ENCODE assay signal across 8 cellular contexts in the genomic region with DNA sequence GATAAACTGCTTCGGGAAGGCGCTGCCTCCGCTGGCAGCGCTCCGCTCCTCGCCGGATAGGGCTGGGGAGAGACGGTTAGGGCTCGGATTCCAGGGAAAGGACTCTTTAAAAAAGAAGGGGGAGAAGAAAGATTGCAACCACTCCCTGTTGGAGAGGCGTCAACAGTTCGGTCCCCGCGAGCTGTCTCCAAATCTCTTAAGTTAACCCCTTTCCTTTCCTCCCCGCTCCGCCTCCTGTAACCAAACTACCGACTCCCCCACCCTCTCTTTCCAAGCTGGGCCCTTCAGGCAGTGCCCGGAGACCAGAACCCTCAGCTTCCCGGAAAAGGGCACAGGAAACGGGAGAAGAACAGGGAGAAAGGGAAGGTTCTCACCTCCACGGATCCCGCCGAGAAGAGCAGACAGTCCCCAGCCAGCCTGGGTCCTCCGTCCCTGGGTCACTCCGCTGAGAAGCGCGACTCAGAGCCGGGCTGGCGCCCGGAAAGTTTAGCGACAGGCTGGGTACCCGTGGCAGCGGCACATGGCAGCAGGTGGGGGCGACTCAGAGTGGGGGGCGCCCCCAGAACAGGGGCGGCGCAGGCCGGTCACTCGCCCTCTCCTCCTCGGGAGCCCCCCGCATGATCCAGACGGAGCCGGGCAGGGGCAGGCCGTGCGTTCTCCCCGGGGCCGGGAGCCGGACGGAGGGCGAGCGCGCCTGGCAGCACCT. TPM values are rescaled to one million over a fixed set of nuclear protein-coding genes. Genes with fewer than 3 reads are reported as not detected.
A peak's percentile ranks its signal among the peaks of the same experiment; 100 is the strongest.
DNase-seq lines count a peak whose midpoint lies in the region; ATAC-seq and TF ChIP-seq lines count a peak whose summit lies in the region.

No MANE protein-coding gene starts in this region.

- 0 to 2% methylated on average over 18 to 48 of the region's 51 CpGs for WGBS in testis, 2 donors

- no peak for TF ChIP-seq CTCF in testis (IDR thresholded peaks at IDR 0.05)

- peaks cover 5% of the 10 kb centered on the region for H3K4me1 ChIP-seq in testis

- peak overlapping the region; percentile 82 for H3K9ac ChIP-seq in SK-N-MC (ENCODE audit: insufficient read length)

- H3K27me3 Mint-ChIP-seq in dendritic cell treated with granulocyte-macrophage colony-stimulating factor and Interleukin-4, amounts not matched to agents 40 ng/mL and 50 ng/mL, for 4 days = peaks cover 30% of the 10 kb centered on the region

- H3K4me3 ChIP-seq in SK-N-MC (peak overlapping the region; percentile 98), testis (peak overlapping the region; percentile 66)

- intact Hi-C loops in dendritic cell treated with granulocyte-macrophage colony-stimulating factor and Interleukin-4, amounts not matched to agents 40 ng/mL and 50 ng/mL, for 4 days (cut with micrococcal nuclease) = loop anchor here (5.0 kb wide), 2 partner anchors 203 to 273 kb away; no protein-coding TSS in a partner anchor
- intact Hi-C loops in testis (cut with DNase I; ENCODE audit: low total_unique reads) = no loop called here

- H3K4me1 Mint-ChIP-seq in dendritic cell treated with granulocyte-macrophage colony-stimulating factor and Interleukin-4, amounts not matched to agents 40 ng/mL and 50 ng/mL, for 4 days (ENCODE audit: low read depth) = peaks cover 57% of the 10 kb centered on the region

- no peak for TF ChIP-seq POLR2A in testis (IDR thresholded peaks at IDR 0.05)

- H3K36me3 ChIP-seq in SK-N-MC (ENCODE audit: insufficient read depth, low read length) (no peaks in the 10 kb centered on the region; the same call in 1 of the 2 replicates), testis (ENCODE audit: low read depth, missing control alignments) (no peaks in the 10 kb centered on the region)

- DNase-seq in C1 segment of cervical spinal cord (lab: John Stamatoyannopoulos, UW) = peak in 8 of 14 donors; percentile 24 to 59 (median 48)
- no peak for DNase-seq in SK-N-MC (ENCODE audit: low read depth, low spot score)
- DNase-seq in mesenteric fat pad (ENCODE audit: low spot score) = peak; percentile 90
- DNase-seq in testis = peak; percentile 25
- no peak for DNase-seq in globus pallidus (ENCODE audit: low spot score)

- H3K27ac Mint-ChIP-seq in dendritic cell treated with granulocyte-macrophage colony-stimulating factor and Interleukin-4, amounts not matched to agents 40 ng/mL and 50 ng/mL, for 4 days = peak overlapping the region; percentile 63

- no peaks in the 10 kb centered on the region for H3K27me3 ChIP-seq in testis

- H3K36me3 Mint-ChIP-seq in dendritic cell treated with granulocyte-macrophage colony-stimulating factor and Interleukin-4, amounts not matched to agents 40 ng/mL and 50 ng/mL, for 4 days (ENCODE audit: low read depth) = peaks cover 34% of the 10 kb centered on the region

- peak overlapping the region; percentile 88 for H3K4me3 Mint-ChIP-seq in dendritic cell treated with granulocyte-macrophage colony-stimulating factor and Interleukin-4, amounts not matched to agents 40 ng/mL and 50 ng/mL, for 4 days

- H3K27ac ChIP-seq in SK-N-MC (no peak overlapping the region), testis (peak overlapping the region in 1 of 2 donors; percentile 61)

- H3K9me3 ChIP-seq in SK-N-MC (ENCODE audit: low read depth, low read length) (no peaks in the 10 kb centered on the region), testis (no peaks in the 10 kb centered on the region)

- H3K9me3 Mint-ChIP-seq in dendritic cell treated with granulocyte-macrophage colony-stimulating factor and Interleukin-4, amounts not matched to agents 40 ng/mL and 50 ng/mL, for 4 days = no peaks in the 10 kb centered on the region

- ATAC-seq in GM19043 (IDR thresholded peaks at IDR 0.05; ENCODE audit: low read depth, unreplicated experiment) (peak; percentile 5), HG03196 (IDR thresholded peaks at IDR 0.05; ENCODE audit: unreplicated experiment) (peak; percentile 4)

RNA-seq across cellular contexts. Expression of a gene that starts 0.7 kb away (rescaled TPM):
- total RNA-seq in mesenteric fat pad = 22.3 TPM
- 1 to 10 TPM; 1.7 to 2.4 TPM for total RNA-seq in testis
- polyA plus RNA-seq in testis (ENCODE audit: insufficient read depth, low read depth, low replicate concordance) = 0.95 TPM

RNA-seq across cellular contexts. Expression of a gene that starts 57.6 kb away (rescaled TPM):
- 24.4 TPM for total RNA-seq in mesenteric fat pad
- total RNA-seq in testis = 10 to 100 TPM; 13.8 to 25.6 TPM
- 32.5 TPM for polyA plus RNA-seq in testis (ENCODE audit: insufficient read depth, low read depth, low replicate concordance)

Comparison
In these comparisons a context has a peak if more than half of its experiments do, and no peak if none do; other contexts are left out.
1. DNase-seq: peak in C1 segment of cervical spinal cord (8 of 14), mesenteric fat pad (single experiment) and testis (single experiment); none in SK-N-MC (single experiment) and globus pallidus (single experiment).